1 cellular context compared by ENCODE assay signal in the genomic region with DNA sequence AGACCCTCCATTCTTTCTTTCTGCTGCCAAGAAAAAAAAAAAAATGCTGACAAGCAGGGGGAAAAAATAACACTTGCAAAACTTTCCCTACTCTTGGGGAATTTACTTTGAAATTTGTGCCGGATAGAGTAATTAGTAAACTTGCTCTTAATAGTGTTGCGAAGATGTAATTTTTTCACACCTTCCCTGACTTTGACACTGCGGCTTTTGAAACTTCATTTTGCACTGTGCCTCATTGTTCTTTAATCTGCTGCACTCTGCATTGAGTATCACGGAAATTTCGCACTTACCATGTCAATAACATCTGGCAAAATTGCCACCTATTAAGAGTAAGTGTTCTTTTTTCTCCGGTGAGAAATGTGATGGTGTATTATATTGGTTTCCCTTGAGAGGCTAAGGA.
TF ChIP-seq lines count a peak whose summit lies in the region.

No MANE protein-coding gene starts in this region.

TF ChIP-seq in GM12878, 131 proteins besides CTCF, POLR2A, EP300 and RAD21 (continued from another document and continues in another):
- TF ChIP-seq SMAD1 (IDR thresholded peaks at IDR 0.05; ENCODE audit: low read depth, partially characterized antibody) (no peak), EGR1 (IDR thresholded peaks at IDR 0.05; ENCODE audit: borderline replicate concordance in 1 of 2, low read depth in 2 of 2, low read length in 2 of 2) (no peak), BHLHE40 (IDR thresholded peaks at IDR 0.05; ENCODE audit: borderline replicate concordance in 1 of 2, low read depth in 2 of 2, low read length in 1 of 2) (peak; percentile 20 to 35; a peak in 2 of 4 replicates), NR2F1 (conservative IDR thresholded peaks at IDR 0.05) (no peak; the same call in 1 of the 2 replicates), RB1 (IDR thresholded peaks at IDR 0.05; ENCODE audit: borderline replicate concordance) (no peak), HSF1 (IDR thresholded peaks at IDR 0.05; ENCODE audit: low read depth, low read length) (no peak), BCL11A (IDR thresholded peaks at IDR 0.05; ENCODE audit: low read depth, low read length) (no peak; the same call in 1 of the 2 replicates), NFIC (IDR thresholded peaks at IDR 0.05; ENCODE audit: low read depth, low read length) (no peak), FOXK2 (IDR thresholded peaks at IDR 0.05) (no peak), ASH2L (IDR thresholded peaks at IDR 0.05; ENCODE audit: borderline replicate concordance, low read depth) (no peak), GATAD2B (conservative IDR thresholded peaks at IDR 0.05; ENCODE audit: low read depth) (no peak), MAX (IDR thresholded peaks at IDR 0.05; ENCODE audit: low read depth, low read length) (no peak), ATF7 (IDR thresholded peaks at IDR 0.05; ENCODE audit: low read depth) (peak; percentile 77), NR2C1 (IDR thresholded peaks at IDR 0.05) (no peak), ZNF384 (IDR thresholded peaks at IDR 0.05; ENCODE audit: borderline replicate concordance, low read depth, low read length) (peak; percentile 75), IKZF1 (conservative IDR thresholded peaks at IDR 0.05) (peak; percentile 65), NBN (IDR thresholded peaks at IDR 0.05) (peak; percentile 72), RBBP5 (conservative IDR thresholded peaks at IDR 0.05) (no peak), HDAC2 (IDR thresholded peaks at IDR 0.05) (no peak), HDGF (IDR thresholded peaks at IDR 0.05) (no peak), CHD2 (IDR thresholded peaks at IDR 0.05; ENCODE audit: borderline replicate concordance, low read depth, low read length) (no peak), SPI1 (IDR thresholded peaks at IDR 0.05; ENCODE audit: borderline replicate concordance, insufficient read depth, low read depth, low read length) (no peak), TARDBP (IDR thresholded peaks at IDR 0.05; ENCODE audit: borderline replicate concordance) (no peak), TCF7 (IDR thresholded peaks at IDR 0.05; ENCODE audit: borderline replicate concordance) (no peak), DPF2 (IDR thresholded peaks at IDR 0.05) (peak; percentile 34; the same call in 1 of the 2 replicates), LARP7 (IDR thresholded peaks at IDR 0.05) (no peak), CREB1 (IDR thresholded peaks at IDR 0.05; ENCODE audit: low read depth) (no peak), RELA (IDR thresholded peaks at IDR 0.05; ENCODE audit: borderline replicate concordance, partially characterized antibody) (no peak), REST (IDR thresholded peaks at IDR 0.05; ENCODE audit: low read depth, low read length) (no peak), ZSCAN29 (IDR thresholded peaks at IDR 0.05) (no peak), SREBF1 (IDR thresholded peaks at IDR 0.05; ENCODE audit: low read length) (no peak), RUNX3 (IDR thresholded peaks at IDR 0.05; ENCODE audit: low read length) (no peak), MTA2 (IDR thresholded peaks at IDR 0.05; ENCODE audit: low read depth) (peak; percentile 97), ZNF24 (IDR thresholded peaks at IDR 0.05) (no peak), SP1 (IDR thresholded peaks at IDR 0.05; ENCODE audit: low read depth, low read length) (no peak), SMARCA5 (IDR thresholded peaks at IDR 0.05) (no peak), CHD4 (IDR thresholded peaks at IDR 0.05) (no peak), CHD1 (IDR thresholded peaks at IDR 0.05; ENCODE audit: low read depth, low read length) (no peak), BRCA1 (IDR thresholded peaks at IDR 0.05; ENCODE audit: low read depth, low read length) (no peak), KAT2A (conservative IDR thresholded peaks at IDR 0.05; ENCODE audit: control insufficient read depth, low read depth, low read length) (no peak), MTA3 (IDR thresholded peaks at IDR 0.05; ENCODE audit: borderline replicate concordance, low read length) (no peak), STAT1 (conservative IDR thresholded peaks at IDR 0.05) (no peak), ELK1 (IDR thresholded peaks at IDR 0.05; ENCODE audit: low read depth, low read length) (no peak), TAF1 (IDR thresholded peaks at IDR 0.05; ENCODE audit: borderline replicate concordance, low read depth, low read length) (no peak), MEF2B (IDR thresholded peaks at IDR 0.05; ENCODE audit: partially characterized antibody, poor library complexity, severe bottlenecking) (peak; percentile 55), WRNIP1 (IDR thresholded peaks at IDR 0.05; ENCODE audit: borderline replicate concordance, low read depth, low read length) (no peak), CREM (IDR thresholded peaks at IDR 0.05; ENCODE audit: low read depth) (no peak)
- TF ChIP-seq, protein P1, sequence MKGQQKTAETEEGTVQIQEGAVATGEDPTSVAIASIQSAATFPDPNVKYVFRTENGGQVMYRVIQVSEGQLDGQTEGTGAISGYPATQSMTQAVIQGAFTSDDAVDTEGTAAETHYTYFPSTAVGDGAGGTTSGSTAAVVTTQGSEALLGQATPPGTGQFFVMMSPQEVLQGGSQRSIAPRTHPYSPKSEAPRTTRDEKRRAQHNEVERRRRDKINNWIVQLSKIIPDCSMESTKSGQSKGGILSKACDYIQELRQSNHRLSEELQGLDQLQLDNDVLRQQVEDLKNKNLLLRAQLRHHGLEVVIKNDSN (IDR thresholded peaks at IDR 0.05; ENCODE audit: borderline replicate concordance, extremely low read length, insufficient read depth, low read depth, low read length), result no peak
- TF ChIP-seq, protein P2, sequence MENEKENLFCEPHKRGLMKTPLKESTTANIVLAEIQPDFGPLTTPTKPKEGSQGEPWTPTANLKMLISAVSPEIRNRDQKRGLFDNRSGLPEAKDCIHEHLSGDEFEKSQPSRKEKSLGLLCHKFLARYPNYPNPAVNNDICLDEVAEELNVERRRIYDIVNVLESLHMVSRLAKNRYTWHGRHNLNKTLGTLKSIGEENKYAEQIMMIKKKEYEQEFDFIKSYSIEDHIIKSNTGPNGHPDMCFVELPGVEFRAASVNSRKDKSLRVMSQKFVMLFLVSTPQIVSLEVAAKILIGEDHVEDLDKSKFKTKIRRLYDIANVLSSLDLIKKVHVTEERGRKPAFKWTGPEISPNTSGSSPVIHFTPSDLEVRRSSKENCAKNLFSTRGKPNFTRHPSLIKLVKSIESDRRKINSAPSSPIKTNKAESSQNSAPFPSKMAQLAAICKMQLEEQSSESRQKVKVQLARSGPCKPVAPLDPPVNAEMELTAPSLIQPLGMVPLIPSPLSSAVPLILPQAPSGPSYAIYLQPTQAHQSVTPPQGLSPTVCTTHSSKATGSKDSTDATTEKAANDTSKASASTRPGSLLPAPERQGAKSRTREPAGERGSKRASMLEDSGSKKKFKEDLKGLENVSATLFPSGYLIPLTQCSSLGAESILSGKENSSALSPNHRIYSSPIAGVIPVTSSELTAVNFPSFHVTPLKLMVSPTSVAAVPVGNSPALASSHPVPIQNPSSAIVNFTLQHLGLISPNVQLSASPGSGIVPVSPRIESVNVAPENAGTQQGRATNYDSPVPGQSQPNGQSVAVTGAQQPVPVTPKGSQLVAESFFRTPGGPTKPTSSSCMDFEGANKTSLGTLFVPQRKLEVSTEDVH (IDR thresholded peaks at IDR 0.05; ENCODE audit: low read depth, partially characterized antibody), result no peak
- TF ChIP-seq, protein P3, sequence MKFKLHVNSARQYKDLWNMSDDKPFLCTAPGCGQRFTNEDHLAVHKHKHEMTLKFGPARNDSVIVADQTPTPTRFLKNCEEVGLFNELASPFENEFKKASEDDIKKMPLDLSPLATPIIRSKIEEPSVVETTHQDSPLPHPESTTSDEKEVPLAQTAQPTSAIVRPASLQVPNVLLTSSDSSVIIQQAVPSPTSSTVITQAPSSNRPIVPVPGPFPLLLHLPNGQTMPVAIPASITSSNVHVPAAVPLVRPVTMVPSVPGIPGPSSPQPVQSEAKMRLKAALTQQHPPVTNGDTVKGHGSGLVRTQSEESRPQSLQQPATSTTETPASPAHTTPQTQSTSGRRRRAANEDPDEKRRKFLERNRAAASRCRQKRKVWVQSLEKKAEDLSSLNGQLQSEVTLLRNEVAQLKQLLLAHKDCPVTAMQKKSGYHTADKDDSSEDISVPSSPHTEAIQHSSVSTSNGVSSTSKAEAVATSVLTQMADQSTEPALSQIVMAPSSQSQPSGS (IDR thresholded peaks at IDR 0.05; ENCODE audit: low read length), result no peak
- TF ChIP-seq, protein P4, sequence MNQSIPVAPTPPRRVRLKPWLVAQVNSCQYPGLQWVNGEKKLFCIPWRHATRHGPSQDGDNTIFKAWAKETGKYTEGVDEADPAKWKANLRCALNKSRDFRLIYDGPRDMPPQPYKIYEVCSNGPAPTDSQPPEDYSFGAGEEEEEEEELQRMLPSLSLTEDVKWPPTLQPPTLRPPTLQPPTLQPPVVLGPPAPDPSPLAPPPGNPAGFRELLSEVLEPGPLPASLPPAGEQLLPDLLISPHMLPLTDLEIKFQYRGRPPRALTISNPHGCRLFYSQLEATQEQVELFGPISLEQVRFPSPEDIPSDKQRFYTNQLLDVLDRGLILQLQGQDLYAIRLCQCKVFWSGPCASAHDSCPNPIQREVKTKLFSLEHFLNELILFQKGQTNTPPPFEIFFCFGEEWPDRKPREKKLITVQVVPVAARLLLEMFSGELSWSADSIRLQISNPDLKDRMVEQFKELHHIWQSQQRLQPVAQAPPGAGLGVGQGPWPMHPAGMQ (IDR thresholded peaks at IDR 0.05; ENCODE audit: borderline replicate concordance), result no peak
- TF ChIP-seq, protein P5, sequence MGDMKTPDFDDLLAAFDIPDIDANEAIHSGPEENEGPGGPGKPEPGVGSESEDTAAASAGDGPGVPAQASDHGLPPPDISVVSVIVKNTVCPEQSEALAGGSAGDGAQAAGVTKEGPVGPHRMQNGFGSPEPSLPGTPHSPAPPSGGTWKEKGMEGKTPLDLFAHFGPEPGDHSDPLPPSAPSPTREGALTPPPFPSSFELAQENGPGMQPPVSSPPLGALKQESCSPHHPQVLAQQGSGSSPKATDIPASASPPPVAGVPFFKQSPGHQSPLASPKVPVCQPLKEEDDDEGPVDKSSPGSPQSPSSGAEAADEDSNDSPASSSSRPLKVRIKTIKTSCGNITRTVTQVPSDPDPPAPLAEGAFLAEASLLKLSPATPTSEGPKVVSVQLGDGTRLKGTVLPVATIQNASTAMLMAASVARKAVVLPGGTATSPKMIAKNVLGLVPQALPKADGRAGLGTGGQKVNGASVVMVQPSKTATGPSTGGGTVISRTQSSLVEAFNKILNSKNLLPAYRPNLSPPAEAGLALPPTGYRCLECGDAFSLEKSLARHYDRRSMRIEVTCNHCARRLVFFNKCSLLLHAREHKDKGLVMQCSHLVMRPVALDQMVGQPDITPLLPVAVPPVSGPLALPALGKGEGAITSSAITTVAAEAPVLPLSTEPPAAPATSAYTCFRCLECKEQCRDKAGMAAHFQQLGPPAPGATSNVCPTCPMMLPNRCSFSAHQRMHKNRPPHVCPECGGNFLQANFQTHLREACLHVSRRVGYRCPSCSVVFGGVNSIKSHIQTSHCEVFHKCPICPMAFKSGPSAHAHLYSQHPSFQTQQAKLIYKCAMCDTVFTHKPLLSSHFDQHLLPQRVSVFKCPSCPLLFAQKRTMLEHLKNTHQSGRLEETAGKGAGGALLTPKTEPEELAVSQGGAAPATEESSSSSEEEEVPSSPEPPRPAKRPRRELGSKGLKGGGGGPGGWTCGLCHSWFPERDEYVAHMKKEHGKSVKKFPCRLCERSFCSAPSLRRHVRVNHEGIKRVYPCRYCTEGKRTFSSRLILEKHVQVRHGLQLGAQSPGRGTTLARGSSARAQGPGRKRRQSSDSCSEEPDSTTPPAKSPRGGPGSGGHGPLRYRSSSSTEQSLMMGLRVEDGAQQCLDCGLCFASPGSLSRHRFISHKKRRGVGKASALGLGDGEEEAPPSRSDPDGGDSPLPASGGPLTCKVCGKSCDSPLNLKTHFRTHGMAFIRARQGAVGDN (IDR thresholded peaks at IDR 0.05), result no peak
